8 cellular contexts compared by ENCODE assay signal in genomic region chr9:93827545-93828330, GRCh38.
DNase-seq lines count a peak whose midpoint lies in the region; ATAC-seq and TF ChIP-seq lines count a peak whose summit lies in the region.

No MANE protein-coding gene starts in this region.

- no peak overlapping the region for H2AFZ ChIP-seq in PC-9

- H3K27me3 ChIP-seq in BE2C (no peaks in the 10 kb centered on the region), PC-9 (ENCODE audit: insufficient read depth, low read depth) (peaks cover 40% of the 10 kb centered on the region), iPS-15b (ENCODE audit: control insufficient read depth, insufficient read depth, low read length) (peaks cover 21% of the 10 kb centered on the region), gastrocnemius medialis (peaks cover 0 to 20% (median 15%) of the 10 kb centered on the region in 3 donors)

- H3K4me3 ChIP-seq in BE2C (ENCODE audit: low read depth, low read length) (peak overlapping the region; percentile 39), PC-9 (no peak overlapping the region), iPS-15b (ENCODE audit: low read depth, low read length) (peak overlapping the region; percentile 36), gastrocnemius medialis (peak overlapping the region; percentile 41 to 69 (median 54))

- TF ChIP-seq CTCF in BE2C (IDR thresholded peaks at IDR 0.05; ENCODE audit: low read depth, low read length) = peak; percentile 78
- TF ChIP-seq CTCF in GM20000 (IDR thresholded peaks at IDR 0.05; ENCODE audit: extremely low read depth, missing control alignments) = peak; percentile 61
- peak; percentile 77 for TF ChIP-seq CTCF in PC-9 (conservative IDR thresholded peaks at IDR 0.05)
- peak in 4 of 5 experiments; percentile 46 to 84 (median 69) for TF ChIP-seq CTCF in gastrocnemius medialis (IDR thresholded peaks at IDR 0.05 in 4 of 5, conservative IDR thresholded peaks at IDR 0.05 in 1 of 5)

- H3K9me3 ChIP-seq in BE2C = no peaks in the 10 kb centered on the region
- no peaks in the 10 kb centered on the region for H3K9me3 ChIP-seq in PC-9 (ENCODE audit: insufficient read depth, low read depth)
- no peaks in the 10 kb centered on the region for H3K9me3 ChIP-seq in iPS-15b (ENCODE audit: control insufficient read depth, insufficient read depth, low read length)
- H3K9me3 ChIP-seq in gastrocnemius medialis = peaks cover 0 to 3% (median 0%) of the 10 kb centered on the region in 3 donors

- POLR2A ChIA-PET in PC-9 (lab: Charles Lee; ENCODE audit: unreplicated experiment) = no interaction called here

- H3K36me3 ChIP-seq in BE2C (no peaks in the 10 kb centered on the region), PC-9 (ENCODE audit: low read depth) (no peaks in the 10 kb centered on the region), iPS-15b (ENCODE audit: control insufficient read depth, insufficient read depth, low read length) (no peaks in the 10 kb centered on the region), gastrocnemius medialis (no peaks in the 10 kb centered on the region)

- H3K27ac ChIP-seq in PC-9 (no peak overlapping the region), gastrocnemius medialis (no peak overlapping the region)

- no peaks in the 10 kb centered on the region for H3K4me1 ChIP-seq in BE2C
- H3K4me1 ChIP-seq in PC-9 (replicated peaks; ENCODE audit: insufficient read depth) = no peaks in the 10 kb centered on the region
- H3K4me1 ChIP-seq in iPS-15b (ENCODE audit: control insufficient read depth, insufficient read depth, low read length) = peaks cover 2% of the 10 kb centered on the region
- no peaks in the 10 kb centered on the region for H3K4me1 ChIP-seq in gastrocnemius medialis

- H3K9me2 ChIP-seq in PC-9 (ENCODE audit: insufficient read depth) = no peaks in the 10 kb centered on the region

- H3K79me2 ChIP-seq in PC-9 (ENCODE audit: low read depth) = no peaks in the 10 kb centered on the region

- H4K20me1 ChIP-seq in PC-9 (ENCODE audit: insufficient read depth) = no peaks in the 10 kb centered on the region

- intact Hi-C loops in PC-9 (cut with micrococcal nuclease; ENCODE audit: unreplicated experiment) (loop anchor here (2.0 kb wide), 1 partner anchor 135 kb away; no protein-coding TSS in a partner anchor), gastrocnemius medialis (cut with DNase I; ENCODE audit: low total_unique reads) (no loop called here)

- DNase-seq in BE2C (peak; percentile 64), GM20000 (ENCODE audit: low spot score) (peak; percentile 76), PC-9 (peak in 1 of 2 experiments; percentile 57), astrocyte of the hippocampus (ENCODE audit: low read depth, low spot score) (peak; percentile 79), gastrocnemius medialis (no peak)

- no peaks in the 10 kb centered on the region for H3F3A ChIP-seq in PC-9 (ENCODE audit: insufficient read depth, low read depth)

- in situ Hi-C loops in gastrocnemius medialis (cut with MboI; ENCODE audit: low sequenced_read_pairs in 4 of 4) = no loop called here

- CTCF ChIA-PET in PC-9 (lab: Charles Lee) = interaction anchor here (0.5 to 0.8 kb wide), 3 partner anchors 10 to 1630 kb away, joined by 3 read pairs; no protein-coding TSS in a partner anchor

- H3K4me2 ChIP-seq in PC-9 = no peak overlapping the region

- no peak for TF ChIP-seq POLR2A in gastrocnemius medialis (IDR thresholded peaks at IDR 0.05)

- no TSS peak for BruUV-seq in PC-9 (replicated peaks; lab: Mats Ljungman, UMichigan)

- no peak overlapping the region for H3K9ac ChIP-seq in iPS-15b (ENCODE audit: low read depth, low read length)

- peak; percentile 56 to 90 for ATAC-seq in gastrocnemius medialis
- ATAC-seq in HG03457 (IDR thresholded peaks at IDR 0.05; ENCODE audit: unreplicated experiment) = no peak
- no peak for ATAC-seq in HG03135 (IDR thresholded peaks at IDR 0.05; ENCODE audit: unreplicated experiment)

Comparison
In these comparisons a context has a peak if more than half of its experiments do, and no peak if none do; other contexts are left out.
1. DNase-seq: peak in BE2C (single experiment), GM20000 (single experiment) and astrocyte of the hippocampus (single experiment); none in gastrocnemius medialis (0 of 2).
2. ATAC-seq: peak in gastrocnemius medialis (2 of 2); none in HG03457 (single experiment) and HG03135 (single experiment).
3. Peak in every context shown above with its lines, with median percentiles within 50 percentile points of each other: CTCF ChIP-seq.